ENCODE assay signal across 9 cellular contexts in the genomic region with DNA sequence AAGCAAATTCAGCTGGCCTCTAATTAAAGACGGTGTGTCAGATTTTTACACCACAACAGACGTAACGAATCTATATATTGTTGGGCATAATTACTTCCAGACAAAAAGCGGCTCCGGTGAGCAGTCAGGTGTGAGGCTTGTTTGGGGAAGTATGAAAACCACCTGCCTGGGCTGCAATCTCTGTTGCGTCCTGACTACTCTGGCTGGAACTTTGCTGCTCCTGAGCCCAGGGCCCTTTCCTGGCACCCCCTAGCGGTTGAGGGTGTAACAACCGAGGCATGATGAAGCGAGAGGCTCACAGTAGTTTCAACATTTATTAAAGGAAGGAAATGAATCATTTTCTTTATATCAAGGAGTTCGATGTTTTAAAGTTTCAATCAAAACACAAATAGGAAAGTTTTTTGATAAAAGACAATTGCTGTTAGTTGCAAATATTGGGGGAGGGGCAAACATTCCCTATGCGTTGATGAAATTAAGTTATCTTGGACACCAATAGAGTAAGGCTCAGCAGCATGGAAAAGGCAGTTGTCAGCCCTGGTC. TPM values are rescaled to one million over a fixed set of nuclear protein-coding genes. Genes with fewer than 3 reads are reported as not detected.
A peak's percentile ranks its signal among the peaks of the same experiment; 100 is the strongest.
DNase-seq lines count a peak whose midpoint lies in the region; ATAC-seq and TF ChIP-seq lines count a peak whose summit lies in the region.
"Had no signal": no experiment of that assay in that cellular context is flagged by ENCODE, and none has a peak within 500 bp of the region (broad histone marks: within the 10 kb centered on the region; RNA-seq: fewer than 3 reads in every experiment).

No MANE protein-coding gene starts in this region.

- no peak overlapping the region for H2BK12ac ChIP-seq in neuronal stem cell (ENCODE audit: low read length)

- TF ChIP-seq CTCF in thoracic aorta (IDR thresholded peaks at IDR 0.05): peak; percentile 35

- H3K4me1 ChIP-seq in neuronal stem cell (ENCODE audit: control insufficient read depth in 2 of 2, insufficient read depth in 1 of 2, low read depth in 1 of 2, low read length in 2 of 2) (peaks cover 0 to 8% of the 10 kb centered on the region in 2 donors), thoracic aorta (ENCODE audit: control insufficient read depth in 1 of 2, low read depth in 2 of 2) (peaks cover 10 to 37% of the 10 kb centered on the region in 2 donors)

- intact Hi-C loops in Right ventricle myocardium inferior (cut with DNase I): no loop called here
- intact Hi-C loops in cardiac septum (cut with DNase I): no loop called here

- H3K9ac ChIP-seq in neuronal stem cell (ENCODE audit: low read depth, low read length, poor library complexity): no peak overlapping the region

- TF ChIP-seq POLR2A in erythroblast (IDR thresholded peaks at IDR 0.05; ENCODE audit: low read length): no peak

- no peak overlapping the region for H3K4ac ChIP-seq in neuronal stem cell (ENCODE audit: low read length)

- H2BK15ac ChIP-seq in neuronal stem cell (ENCODE audit: low read length): no peak overlapping the region

- H3K27ac ChIP-seq in neuronal stem cell (replicated peaks; ENCODE audit: low read length) (no peak overlapping the region), thoracic aorta (no peak overlapping the region)

- H2BK5ac ChIP-seq in neuronal stem cell (ENCODE audit: low read length): no peak overlapping the region

- no peak overlapping the region for H4K8ac ChIP-seq in neuronal stem cell (ENCODE audit: low read depth, low read length)

- no peak overlapping the region for H2AFZ ChIP-seq in neuronal stem cell (ENCODE audit: low read length)

- no peak overlapping the region for H3K18ac ChIP-seq in neuronal stem cell (ENCODE audit: low read length)

- H3K4me3 ChIP-seq in neuronal stem cell (ENCODE audit: low read length in 2 of 2): no peak overlapping the region
- H3K4me3 ChIP-seq in thoracic aorta: no peak overlapping the region

- H3K23ac ChIP-seq in neuronal stem cell (ENCODE audit: low read depth, low read length, poor library complexity): no peak overlapping the region

- WGBS in neuronal stem cell (ENCODE audit: extremely low coverage in 2 of 2, insufficient read length in 2 of 2, insufficient replicate concordance in 1 of 2), 2 donors: no CpG with 5 or more reads among the region's 11 CpGs

- no peak overlapping the region for H3K14ac ChIP-seq in neuronal stem cell (ENCODE audit: low read length)

- no peak for ATAC-seq in Right ventricle myocardium inferior
- ATAC-seq in HG02840 (IDR thresholded peaks at IDR 0.05; ENCODE audit: low FRiP score, unreplicated experiment): peak; percentile 93
- no peak for ATAC-seq in thoracic aorta (ENCODE audit: insufficient number of reproducible peaks, low FRiP score, low read depth)

- H3K9me3 ChIP-seq in neuronal stem cell (replicated peaks in 1 of 2; ENCODE audit: control insufficient read depth in 2 of 2, insufficient read depth in 1 of 2, low read depth in 1 of 2, low read length in 2 of 2) (peaks cover 4 to 5% of the 10 kb centered on the region in 2 donors), thoracic aorta (no peaks in the 10 kb centered on the region)

- H2AK5ac ChIP-seq in neuronal stem cell (ENCODE audit: low read depth, low read length): no peak overlapping the region

- H3K27me3 ChIP-seq in neuronal stem cell (ENCODE audit: control insufficient read depth in 3 of 3, insufficient read depth in 3 of 3, low read depth in 1 of 3, low read length in 3 of 3) (no peaks in the 10 kb centered on the region), thoracic aorta (replicated peaks; ENCODE audit: insufficient read depth) (no peaks in the 10 kb centered on the region)

- H3K79me1 ChIP-seq in neuronal stem cell (ENCODE audit: low read depth, low read length): no peaks in the 10 kb centered on the region

- DNase-seq in Right ventricle myocardium inferior (ENCODE audit: missing footprints) (peak; percentile 73), cardiac septum (ENCODE audit: low spot score) (no peak), NCI-H748 (lab: John Stamatoyannopoulos, UW; ENCODE audit: unreplicated experiment) (peak; percentile 80), erythroblast (lab: John Stamatoyannopoulos, UW) (peak; percentile 37 to 62), neuronal stem cell (ENCODE audit: low spot score) (peak; percentile 51), thoracic aorta (ENCODE audit: low spot score) (no peak)
- DNase-seq in activated CD8-positive, alpha-beta memory T cell treated with anti-CD3 and anti-CD28 coated beads for 24 hours: peak; percentile 87

- H2BK120ac ChIP-seq in neuronal stem cell (ENCODE audit: low read depth, low read length): no peak overlapping the region

- no peak overlapping the region for H4K91ac ChIP-seq in neuronal stem cell (ENCODE audit: low read depth, low read length, poor library complexity)

- H3K4me2 ChIP-seq in neuronal stem cell (ENCODE audit: insufficient read depth, low read length, poor library complexity, severe bottlenecking): no peak overlapping the region

- H3K36me3 ChIP-seq in neuronal stem cell (replicated peaks in 1 of 2; ENCODE audit: control insufficient read depth in 2 of 2, insufficient read depth in 2 of 2, low read length in 2 of 2) (no peaks in the 10 kb centered on the region), thoracic aorta (no peaks in the 10 kb centered on the region)

RNA-seq across cellular contexts. Expression of a gene that starts 10.6 kb away (rescaled TPM):
- total RNA-seq in Right ventricle myocardium inferior (5.0 TPM), cardiac septum (0.05 TPM), thoracic aorta (under 1 TPM in 1 of 2 donors, not detected in 1; 0.99 TPM)
- polyA plus RNA-seq in neuronal stem cell (2013, experiment 1 of 2): not detected
- polyA plus RNA-seq in neuronal stem cell (2013, experiment 2 of 2): not detected
- total RNA-seq: temporal lobe had no signal

Comparison
In these comparisons a context has a peak if more than half of its experiments do, and no peak if none do; other contexts are left out.
1. DNase-seq: peak in Right ventricle myocardium inferior (single experiment), NCI-H748 (single experiment), activated CD8-positive, alpha-beta memory T cell treated with anti-CD3 and anti-CD28 coated beads for 24 hours (single experiment), erythroblast (2 of 2) and neuronal stem cell (single experiment); none in cardiac septum (single experiment) and thoracic aorta (single experiment).